In the genomic region with DNA sequence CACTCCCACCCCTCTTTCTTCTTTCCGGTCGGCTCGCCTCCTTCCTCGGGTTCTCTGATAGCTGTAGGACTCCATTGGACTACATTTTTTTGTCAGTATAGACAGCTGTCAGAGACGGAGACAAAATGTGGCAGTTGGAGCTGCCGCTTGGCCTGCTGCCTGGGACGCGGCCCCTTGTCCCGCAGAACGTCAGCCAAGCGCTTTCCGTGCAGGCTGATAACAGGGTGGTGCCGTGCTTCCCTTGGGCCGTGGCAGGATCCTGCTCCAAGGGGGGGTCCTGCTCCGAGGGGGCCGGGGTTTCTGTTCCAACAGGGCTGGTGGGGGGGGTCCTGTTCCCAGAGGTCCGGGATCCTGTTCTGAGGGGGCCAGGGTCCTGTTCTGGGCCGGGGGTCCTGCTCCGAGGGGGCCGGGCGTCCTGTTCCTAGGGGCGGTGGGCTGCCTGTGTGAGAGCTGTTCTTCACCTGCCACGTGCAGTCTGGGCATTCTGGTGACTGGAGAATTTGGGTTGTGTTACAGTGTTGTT, we compare ENCODE assay signal across 9 cellular contexts. TPM values are rescaled to one million over a fixed set of nuclear protein-coding genes. Genes with fewer than 3 reads are reported as not detected.
A peak's percentile ranks its signal among the peaks of the same experiment; 100 is the strongest.
DNase-seq lines count a peak whose midpoint lies in the region; FAIRE-seq and TF ChIP-seq lines count a peak whose summit lies in the region.
"Had no signal": no experiment of that assay in that cellular context is flagged by ENCODE, and none has a peak within 500 bp of the region (broad histone marks: within the 10 kb centered on the region; RNA-seq: fewer than 3 reads in every experiment).

No MANE protein-coding gene starts in this region.

- H3K36me3 Mint-ChIP-seq in astrocyte (ENCODE audit: low read depth, unreplicated experiment) = peaks cover 6% of the 10 kb centered on the region

- H3K27ac ChIP-seq in astrocyte (ENCODE audit: low read depth, low read length) (peak overlapping the region; percentile 50), keratinocyte (ENCODE audit: control insufficient read depth, insufficient read depth, low read length) (no peak overlapping the region), stomach smooth muscle (ENCODE audit: low read length) (peak overlapping the region; percentile 87)

- H4K20me1 ChIP-seq in astrocyte (ENCODE audit: insufficient read depth, low read length) = peaks cover 93% of the 10 kb centered on the region
- peaks cover 69% of the 10 kb centered on the region for H4K20me1 ChIP-seq in keratinocyte (ENCODE audit: control insufficient read depth, extremely low read depth, insufficient read depth, low read length)

- no peaks in the 10 kb centered on the region for H3K9me3 Mint-ChIP-seq in astrocyte (ENCODE audit: unreplicated experiment)

- H3K27me3 ChIP-seq in astrocyte (ENCODE audit: insufficient read depth, low read length) (no peaks in the 10 kb centered on the region), keratinocyte (ENCODE audit: control insufficient read depth, extremely low read depth, insufficient read depth, low read length) (no peaks in the 10 kb centered on the region), stomach smooth muscle (ENCODE audit: control insufficient read depth in 1 of 2, insufficient read depth in 2 of 2, low read length in 2 of 2) (no peaks in the 10 kb centered on the region)

- peak overlapping the region; percentile 92 for H3K4me3 Mint-ChIP-seq in astrocyte (ENCODE audit: unreplicated experiment)

- no peaks in the 10 kb centered on the region for H3K9me1 ChIP-seq in keratinocyte (ENCODE audit: control insufficient read depth, extremely low read depth, insufficient read depth, low read length)

- H3K4me3 ChIP-seq in astrocyte (ENCODE audit: insufficient read depth, low read depth, low read length) = peak overlapping the region; percentile 91
- no peak overlapping the region for H3K4me3 ChIP-seq in keratinocyte (ENCODE audit: control insufficient read depth in 2 of 3, extremely low read depth in 1 of 3, insufficient read depth in 2 of 3, low read depth in 1 of 3, low read length in 3 of 3)
- H3K4me3 ChIP-seq in stomach smooth muscle (ENCODE audit: low read length in 2 of 2) = peak overlapping the region; percentile 81 to 86

- peak overlapping the region; percentile 88 for H3K9ac ChIP-seq in astrocyte (ENCODE audit: low read length)
- H3K9ac ChIP-seq in keratinocyte (ENCODE audit: control insufficient read depth, extremely low read depth, insufficient read depth, low read length) = no peak overlapping the region
- H3K9ac ChIP-seq in stomach smooth muscle (ENCODE audit: low read length in 2 of 2) = peak overlapping the region; percentile 42 to 80

- H3K36me3 ChIP-seq in astrocyte (ENCODE audit: insufficient read depth, low read length) = no peaks in the 10 kb centered on the region
- no peaks in the 10 kb centered on the region for H3K36me3 ChIP-seq in keratinocyte (ENCODE audit: control insufficient read depth in 2 of 2, extremely low read depth in 1 of 2, insufficient read depth in 2 of 2, low read length in 2 of 2)
- no peaks in the 10 kb centered on the region for H3K36me3 ChIP-seq in stomach smooth muscle (ENCODE audit: control insufficient read depth in 2 of 2, insufficient read depth in 2 of 2, low read length in 2 of 2)

- TF ChIP-seq CTCF in astrocyte (IDR thresholded peaks at IDR 0.05; ENCODE audit: insufficient read depth, low read depth, low read length) (no peak), keratinocyte (optimal IDR thresholded peaks at IDR 0.05 in 1 of 3, IDR thresholded peaks at IDR 0.05 in 1 of 3, conservative IDR thresholded peaks at IDR 0.05 in 1 of 3; ENCODE audit: extremely low read depth in 1 of 3, insufficient read depth in 2 of 3, low read length in 3 of 3) (no peak)

- DNase-seq in NCI-H2171 treated with DMSO at 0.1 percent for 48 hours (lab: John Stamatoyannopoulos, UW) (peak; percentile 76), astrocyte (ENCODE audit: low read depth) (no peak), keratinocyte (ENCODE audit: low read depth, low spot score) (no peak), superior temporal gyrus (ENCODE audit: extremely low spot score) (no peak), kidney glomerular epithelial cell (lab: John Stamatoyannopoulos, UW) (no peak)
- no peak for DNase-seq in stimulated activated CD4-positive, alpha-beta T cell treated with anti-CD3 and anti-CD28 coated beads, Interleukin-4, amount 100 ng/mL, for 24 hours
- DNase-seq: midbrain, NCI-H1417 had no signal

- no peaks in the 10 kb centered on the region for H3K9me3 ChIP-seq in astrocyte (ENCODE audit: insufficient read depth, low read depth, low read length)
- H3K9me3 ChIP-seq in keratinocyte (ENCODE audit: control insufficient read depth, low read depth, low read length) = no peaks in the 10 kb centered on the region
- no peaks in the 10 kb centered on the region for H3K9me3 ChIP-seq in stomach smooth muscle (ENCODE audit: control insufficient read depth in 2 of 2, low read length in 2 of 2)

- dilution Hi-C loops in keratinocyte (cut with MboI; ENCODE audit: extremely low pct_ligation_motif_present, low sequenced_read_pairs) = no loop called here

- peaks cover 38% of the 10 kb centered on the region for H3K4me1 Mint-ChIP-seq in astrocyte (ENCODE audit: low read depth, unreplicated experiment)

- H3K4me2 ChIP-seq in astrocyte (ENCODE audit: low read length) (peak overlapping the region; percentile 95), keratinocyte (ENCODE audit: control insufficient read depth, extremely low read depth, insufficient read depth, low read depth, low read length) (peak overlapping the region; percentile 88)

- H2AFZ ChIP-seq in astrocyte (ENCODE audit: low read depth, low read length) = no peak overlapping the region
- no peak overlapping the region for H2AFZ ChIP-seq in keratinocyte (ENCODE audit: control insufficient read depth, low read length)

- FAIRE-seq in astrocyte (lab: Jason Lieb, UNC) (no peak), keratinocyte (lab: Jason Lieb, UNC) (no peak)

- H3K79me2 ChIP-seq in astrocyte (ENCODE audit: insufficient read depth, low read length) (peaks cover 94% of the 10 kb centered on the region), keratinocyte (ENCODE audit: control insufficient read depth, insufficient read depth, low read length) (peaks cover 93% of the 10 kb centered on the region)

- H3K27me3 Mint-ChIP-seq in astrocyte (ENCODE audit: low read depth, unreplicated experiment) = no peaks in the 10 kb centered on the region

- H3K4me1 ChIP-seq in astrocyte (ENCODE audit: insufficient read depth, low read length) (peaks cover 53% of the 10 kb centered on the region), keratinocyte (ENCODE audit: control insufficient read depth, extremely low read depth, insufficient read depth, low read length) (peaks cover 41% of the 10 kb centered on the region), stomach smooth muscle (ENCODE audit: control insufficient read depth, insufficient read depth, low read length) (peaks cover 85% of the 10 kb centered on the region)

- H3K27ac Mint-ChIP-seq in astrocyte (ENCODE audit: unreplicated experiment) = peak overlapping the region; percentile 62

RNA-seq across cellular contexts. Expression of a gene that starts 4.9 kb away (rescaled TPM):
- 63.4 and 66.2 TPM in 2 replicates for total RNA-seq in astrocyte
- 3.8 to 10.1 TPM (median 4.8 TPM) in 3 replicates for polyA plus RNA-seq in keratinocyte
- 3.4 TPM for polyA plus RNA-seq in keratinocyte (2011; ENCODE audit: low read depth)
- polyA plus RNA-seq in keratinocyte (2011; cell fraction: cytosol; rRNA removed) = 6.8 and 10.6 TPM in 2 replicates
- polyA plus RNA-seq in keratinocyte (2011; cell fraction: nucleus; rRNA removed) = 18.4 and 21.5 TPM in 2 replicates
- polyA plus RNA-seq in keratinocyte (2012; ENCODE audit: low replicate concordance) = 12.2 and 22.1 TPM in 2 replicates
- polyA minus RNA-seq in keratinocyte = 4.8 to 19.5 TPM (median 6.1 TPM) in 3 replicates
- polyA minus RNA-seq in keratinocyte (2011; cell fraction: cytosol; rRNA and poly(A)+ RNA removed) = 25.5 TPM
- 15.9 and 20.3 TPM in 2 replicates for polyA minus RNA-seq in keratinocyte (2011; cell fraction: nucleus; rRNA and poly(A)+ RNA removed)

RNA-seq across cellular contexts. Expression of a gene that starts 38.4 kb away (rescaled TPM):
- total RNA-seq in astrocyte = 114 and 124 TPM in 2 replicates
- polyA plus RNA-seq in keratinocyte = 7.3 to 13.7 TPM (median 8.9 TPM) in 3 replicates
- polyA plus RNA-seq in keratinocyte (2011; ENCODE audit: low read depth) = 4.0 TPM
- polyA plus RNA-seq in keratinocyte (2011; cell fraction: cytosol; rRNA removed) = 5.3 and 17.8 TPM in 2 replicates
- 8.9 and 13.7 TPM in 2 replicates for polyA plus RNA-seq in keratinocyte (2011; cell fraction: nucleus; rRNA removed)
- polyA plus RNA-seq in keratinocyte (2012; ENCODE audit: low replicate concordance) = 17.9 and 25.7 TPM in 2 replicates
- 2.7 to 3.6 TPM (median 3.0 TPM) in 3 replicates for polyA minus RNA-seq in keratinocyte
- polyA minus RNA-seq in keratinocyte (2011; cell fraction: cytosol; rRNA and poly(A)+ RNA removed) = 10.6 TPM
- polyA minus RNA-seq in keratinocyte (2011; cell fraction: nucleus; rRNA and poly(A)+ RNA removed) = 3.6 and 4.6 TPM in 2 replicates

Comparison
In these comparisons a context has a peak if more than half of its experiments do, and no peak if none do; other contexts are left out.
1. H3K4me3 ChIP-seq: peak in astrocyte (single experiment) and stomach smooth muscle (2 of 2); none in keratinocyte (0 of 3).